ENCODE assay signal across 39 cellular contexts in genomic region chr6:164290101-164290500, GRCh38.
"Had no signal": no experiment of that assay in that cellular context is flagged by ENCODE, and none has a peak within 500 bp of the region (broad histone marks: within the 10 kb centered on the region; RNA-seq: fewer than 3 reads in every experiment).

No MANE protein-coding gene starts in this region.

- H3K27me3 ChIP-seq: adrenal gland, body of pancreas, brain microvascular endothelial cell, breast epithelium had no signal

- H3K4me1 Mint-ChIP-seq: activated B cell treated with CpG ODN at 0.5 μM for 24 hours; activated CD4-positive, alpha-beta T cell treated with anti-CD3 and anti-CD28 coated beads, Interleukin-2, amount 10 ng/mL, durations not matched to agents 24 days and 14 days; activated naive CD8-positive, alpha-beta T cell treated with anti-CD3 and anti-CD28 coated beads for 36 hours; activated T-helper 17 cell treated with anti-CD3 and anti-CD28 coated beads, Interleukin-2, amount 50 U/mL, for 72 hours; central memory CD8-positive, alpha-beta T cell had no signal

- FAIRE-seq: astrocyte, TTC549 had no signal

- H3K4me1 ChIP-seq: adrenal gland, body of pancreas, breast epithelium had no signal

- H3K4me3 ChIP-seq: adrenal gland, body of pancreas, breast epithelium had no signal

- DNase-seq: activated B cell treated with CpG ODN at 0.5 μM for 24 hours; activated CD4-positive, alpha-beta memory T cell treated with anti-CD3 and anti-CD28 coated beads for 36 hours; activated CD4-positive, alpha-beta T cell treated with anti-CD3 and anti-CD28 coated beads for 4 hours; activated CD4-positive, alpha-beta T cell treated with anti-CD3 and anti-CD28 coated beads, Interleukin-2, amount 10 ng/mL, durations not matched to agents 24 days and 14 days; activated CD4-positive, alpha-beta T cell treated with anti-CD3 and anti-CD28 coated beads, Interleukin-2, amount 50 U/mL, for 1 hour; activated CD4-positive, alpha-beta T cell treated with anti-CD3 and anti-CD28 coated beads, Interleukin-2, amount 50 U/mL, for 4 hours; activated CD4-positive, CD25-positive, alpha-beta regulatory T cell treated with anti-CD3 and anti-CD28 coated beads, Interleukin-2, amount 50 U/mL, for 72 hours; activated CD8-positive, alpha-beta memory T cell treated with anti-CD3 and anti-CD28 coated beads, Interleukin-2, amount 50 U/mL, for 4 hours; activated CD8-positive, alpha-beta T cell treated with anti-CD3 and anti-CD28 coated beads for 36 hours; activated effector memory CD4-positive, alpha-beta T cell treated with anti-CD3 and anti-CD28 coated beads, Interleukin-2, amount 50 U/mL, for 16 hours; activated gamma-delta T cell treated with Interleukin-2 at 50 U/mL for 16 hours; activated naive CD4-positive, alpha-beta T cell; activated naive CD4-positive, alpha-beta T cell treated with anti-CD3 and anti-CD28 coated beads for 36 hours; activated naive CD4-positive, alpha-beta T cell treated with anti-CD3 and anti-CD28 coated beads, Interleukin-2, amount 50 U/mL, for 16 hours; activated naive CD8-positive, alpha-beta T cell treated with anti-CD3 and anti-CD28 coated beads for 36 hours; activated T-cell treated with anti-CD3 and anti-CD28 coated beads for 4 hours; activated T-cell treated with anti-CD3 and anti-CD28 coated beads, Interleukin-2, amount 50 U/mL, for 1 hour; activated T-cell treated with anti-CD3 and anti-CD28 coated beads, Interleukin-2, amount 50 U/mL, for 4 hours; activated T-cell treated with anti-CD3 and anti-CD28 coated beads, Interleukin-2, amount 50 U/mL, for 72 hours; adrenal gland; amniotic stem cell; aorta; body of pancreas; brain microvascular endothelial cell; caudate nucleus; cerebellar nuclear complex; T-helper 1 cell; T-helper 2 cell; T-helper 9 cell had no signal

- H3K36me3 Mint-ChIP-seq: activated CD4-positive, alpha-beta memory T cell treated with anti-CD3 and anti-CD28 coated beads for 36 hours; activated naive CD4-positive, alpha-beta T cell treated with anti-CD3 and anti-CD28 coated beads, Interleukin-2, amount 50 U/mL, for 72 hours; activated naive CD8-positive, alpha-beta T cell treated with anti-CD3 and anti-CD28 coated beads for 36 hours had no signal

- ATAC-seq: activated CD8-positive, alpha-beta T cell treated with anti-CD3 and anti-CD28 coated beads for 36 hours; activated naive CD4-positive, alpha-beta T cell treated with anti-CD3 and anti-CD28 coated beads, Interleukin-2, amount 50 U/mL, for 72 hours; activated T-cell treated with anti-CD3 and anti-CD28 coated beads, Interleukin-2, amount 50 U/mL, for 4 hours; activated T-cell treated with anti-CD3 and anti-CD28 coated beads, Interleukin-2, amount 50 U/mL, for 72 hours; activated T-helper 17 cell treated with anti-CD3 and anti-CD28 coated beads, Interleukin-2, amount 50 U/mL, for 72 hours; body of pancreas had no signal

- H3K27ac Mint-ChIP-seq: activated B cell treated with CpG ODN at 0.5 μM for 24 hours; activated CD4-positive, alpha-beta memory T cell treated with anti-CD3 and anti-CD28 coated beads for 36 hours; activated CD4-positive, alpha-beta T cell treated with anti-CD3 and anti-CD28 coated beads, Interleukin-2, amount 10 ng/mL, durations not matched to agents 24 days and 14 days; activated CD8-positive, alpha-beta T cell treated with anti-CD3 and anti-CD28 coated beads for 36 hours; activated naive CD4-positive, alpha-beta T cell treated with anti-CD3 and anti-CD28 coated beads for 36 hours; activated naive CD4-positive, alpha-beta T cell treated with anti-CD3 and anti-CD28 coated beads, Interleukin-2, amount 50 U/mL, for 72 hours; activated naive CD8-positive, alpha-beta T cell treated with anti-CD3 and anti-CD28 coated beads for 36 hours; activated T-cell treated with anti-CD3 and anti-CD28 coated beads, Interleukin-2, amount 50 U/mL, for 72 hours; activated T-helper 1 cell treated with anti-CD3 and anti-CD28 coated beads, Interleukin-12 subunit alpha, Interleukin-12 subunit beta, Interleukin-2, Interleukin-4 antibody, amounts not matched to agents 30 ng/mL and 10 ng/mL and 1 ng/mL, durations not matched to agents 14 hours and 24 hours and 36 hours; activated T-helper 17 cell treated with anti-CD3 and anti-CD28 coated beads, Interleukin-2, amount 50 U/mL, for 72 hours; T-helper 1 cell treated with Interleukin-12 subunit alpha and Interleukin-12 subunit beta and Interleukin-4 antibody, amounts not matched to agents 30 μg/mL and 1 μg/mL, for 36 hours; T-helper 2 cell treated with Interferon-gamma antibody and Interleukin-4, amounts not matched to agents 5 μg/mL and 100 μg/mL, for 36 hours had no signal

- H3K27me3 Mint-ChIP-seq: activated B cell treated with CpG ODN at 0.5 μM for 24 hours; activated CD4-positive, alpha-beta memory T cell treated with anti-CD3 and anti-CD28 coated beads for 36 hours; activated CD4-positive, alpha-beta T cell treated with anti-CD3 and anti-CD28 coated beads, Interleukin-2, amount 10 ng/mL, durations not matched to agents 24 days and 14 days; activated CD8-positive, alpha-beta T cell treated with anti-CD3 and anti-CD28 coated beads for 36 hours; activated naive CD8-positive, alpha-beta T cell treated with anti-CD3 and anti-CD28 coated beads for 36 hours; activated T-helper 17 cell treated with anti-CD3 and anti-CD28 coated beads, Interleukin-2, amount 50 U/mL, for 72 hours; central memory CD8-positive, alpha-beta T cell had no signal

- H3K4me3 Mint-ChIP-seq: activated B cell treated with CpG ODN at 0.5 μM for 24 hours; activated CD4-positive, alpha-beta memory T cell treated with anti-CD3 and anti-CD28 coated beads for 36 hours; activated CD4-positive, alpha-beta T cell treated with anti-CD3 and anti-CD28 coated beads, Interleukin-2, amount 10 ng/mL, durations not matched to agents 24 days and 14 days; activated CD8-positive, alpha-beta T cell treated with anti-CD3 and anti-CD28 coated beads for 36 hours; activated naive CD4-positive, alpha-beta T cell treated with anti-CD3 and anti-CD28 coated beads for 36 hours; activated naive CD8-positive, alpha-beta T cell treated with anti-CD3 and anti-CD28 coated beads for 36 hours; activated T-cell treated with anti-CD3 and anti-CD28 coated beads, Interleukin-2, amount 50 U/mL, for 4 hours; activated T-cell treated with anti-CD3 and anti-CD28 coated beads, Interleukin-2, amount 50 U/mL, for 72 hours; activated T-helper 1 cell treated with anti-CD3 and anti-CD28 coated beads, Interleukin-12 subunit alpha, Interleukin-12 subunit beta, Interleukin-2, Interleukin-4 antibody, amounts not matched to agents 30 ng/mL and 10 ng/mL and 1 ng/mL, durations not matched to agents 14 hours and 24 hours and 36 hours; activated T-helper 17 cell treated with anti-CD3 and anti-CD28 coated beads, Interleukin-2, amount 50 U/mL, for 72 hours; central memory CD8-positive, alpha-beta T cell; T-helper 1 cell treated with Interleukin-12 subunit alpha and Interleukin-12 subunit beta and Interleukin-4 antibody, amounts not matched to agents 30 μg/mL and 1 μg/mL, for 36 hours; T-helper 2 cell treated with Interferon-gamma antibody and Interleukin-4, amounts not matched to agents 5 μg/mL and 100 μg/mL, for 36 hours had no signal

- H3K27ac ChIP-seq: adrenal gland, body of pancreas, brain microvascular endothelial cell, breast epithelium, VCaP had no signal

- H3K9me3 Mint-ChIP-seq: activated CD4-positive, alpha-beta T cell treated with anti-CD3 and anti-CD28 coated beads, Interleukin-2, amount 10 ng/mL, durations not matched to agents 24 days and 14 days; activated naive CD4-positive, alpha-beta T cell treated with anti-CD3 and anti-CD28 coated beads for 36 hours; activated naive CD8-positive, alpha-beta T cell treated with anti-CD3 and anti-CD28 coated beads for 36 hours; activated T-cell treated with anti-CD3 and anti-CD28 coated beads, Interleukin-2, amount 50 U/mL, for 4 hours had no signal

- H3K36me3 ChIP-seq: adrenal gland, brain microvascular endothelial cell, breast epithelium had no signal
